Comparison of ENCODE assay signal across 11 cellular contexts in genomic region chr7:115217373-115217772, GRCh38.
DNase-seq lines count a peak whose midpoint lies in the region; ATAC-seq and TF ChIP-seq lines count a peak whose summit lies in the region.
"Had no signal": no experiment of that assay in that cellular context is flagged by ENCODE, and none has a peak within 500 bp of the region (broad histone marks: within the 10 kb centered on the region; RNA-seq: fewer than 3 reads in every experiment).

No MANE protein-coding gene starts in this region.

- no peak overlapping the region for H2AFZ ChIP-seq in OCI-LY3 (ENCODE audit: low read depth, low read length)

- H3K27me3 ChIP-seq in OCI-LY3 (ENCODE audit: low read depth, low read length) = no peaks in the 10 kb centered on the region
- no peaks in the 10 kb centered on the region for H3K27me3 ChIP-seq in esophagus squamous epithelium

- no peaks in the 10 kb centered on the region for H4K20me1 ChIP-seq in OCI-LY3 (ENCODE audit: insufficient read depth, low read length)

- H3K4me3 ChIP-seq in GM12865 (ENCODE audit: low read depth, low read length) = no peak overlapping the region
- H3K4me3 ChIP-seq in OCI-LY3 (ENCODE audit: low read length) = no peak overlapping the region
- no peak overlapping the region for H3K4me3 ChIP-seq in esophagus squamous epithelium

- H3K9me3 ChIP-seq in OCI-LY3 (ENCODE audit: insufficient read depth, low read length) (no peaks in the 10 kb centered on the region), esophagus squamous epithelium (no peaks in the 10 kb centered on the region)

- H3K4me2 ChIP-seq in OCI-LY3 (ENCODE audit: low read length) = no peak overlapping the region

- H3K27ac ChIP-seq in OCI-LY3 (ENCODE audit: low read length) (no peak overlapping the region), esophagus squamous epithelium (no peak overlapping the region)

- H3K36me3 ChIP-seq in OCI-LY3 (replicated peaks; ENCODE audit: low read depth, low read length) (no peaks in the 10 kb centered on the region), esophagus squamous epithelium (no peaks in the 10 kb centered on the region)

- H3K4me1 ChIP-seq in OCI-LY3 (ENCODE audit: low read length) = peaks cover 10% of the 10 kb centered on the region; the same call in 1 of the 2 replicates
- H3K4me1 ChIP-seq in esophagus squamous epithelium = no peaks in the 10 kb centered on the region

- no peak overlapping the region for H3K9ac ChIP-seq in OCI-LY3 (ENCODE audit: low read length)

- intact Hi-C loops in esophagus squamous epithelium (cut with DNase I) (no loop called here), posterior cingulate gyrus (cut with DNase I) (no loop called here)

- 94% methylated on average over 1 of the region's 1 CpG for WGBS in esophagus squamous epithelium, 2 donors

- no peak for ATAC-seq in HG02759 (IDR thresholded peaks at IDR 0.05; ENCODE audit: unreplicated experiment)
- no peak for ATAC-seq in GM18909 (IDR thresholded peaks at IDR 0.05; ENCODE audit: poor library complexity, unreplicated experiment)

- no peaks in the 10 kb centered on the region for H3K79me2 ChIP-seq in OCI-LY3 (ENCODE audit: low read length)

- TF ChIP-seq POLR2A in esophagus squamous epithelium (IDR thresholded peaks at IDR 0.05) = no peak

- peak; percentile 12 for TF ChIP-seq CTCF in GM12865 (IDR thresholded peaks at IDR 0.05; ENCODE audit: insufficient read depth, low read depth, low read length, missing control alignments)
- peak; percentile 73 for TF ChIP-seq CTCF in OCI-LY3 (IDR thresholded peaks at IDR 0.05; ENCODE audit: low read depth, low read length)
- peak in 4 of 6 experiments; percentile 5 to 38 (median 23) for TF ChIP-seq CTCF in esophagus squamous epithelium (IDR thresholded peaks at IDR 0.05)

- DNase-seq in AG08395 (ENCODE audit: low spot score) (peak; percentile 12), GM12865 (ENCODE audit: low read depth) (no peak), esophagus squamous epithelium (lab: John Stamatoyannopoulos, UW) (no peak), posterior cingulate gyrus (no peak), T-helper 1 cell (no peak)
- DNase-seq: hypothalamus; Right ventricle myocardium superior; stimulated activated CD4-positive, alpha-beta T cell treated with anti-CD3 and anti-CD28 coated beads, Interleukin-4, amount 100 ng/mL, for 4 hours had no signal

Comparison
In these comparisons a context has a peak if more than half of its experiments do, and no peak if none do; other contexts are left out.
1. CTCF ChIP-seq: peak in every context shown above with its lines; median percentile 73 in OCI-LY3; 23 in esophagus squamous epithelium; 12 in GM12865.